ENCODE assay signal across 18 cellular contexts in genomic region chr2:44705356-44705755, GRCh38.
A peak's percentile ranks its signal among the peaks of the same experiment; 100 is the strongest.
DNase-seq lines count a peak whose midpoint lies in the region; ATAC-seq and TF ChIP-seq lines count a peak whose summit lies in the region.
"Had no signal": no experiment of that assay in that cellular context is flagged by ENCODE, and none has a peak within 500 bp of the region (broad histone marks: within the 10 kb centered on the region; RNA-seq: fewer than 3 reads in every experiment).

No MANE protein-coding gene starts in this region.

- H2AFZ ChIP-seq in neural progenitor cell (replicated peaks), result no peak overlapping the region

- H3K27ac ChIP-seq in HUES48 (ENCODE audit: low read depth, low read length) (peak overlapping the region; percentile 63), cingulate gyrus (ENCODE audit: low read depth, low read length) (peak overlapping the region; percentile 1), neural progenitor cell (peak overlapping the region; percentile 97)

- peak overlapping the region; percentile 77 for H3K4me2 ChIP-seq in neural progenitor cell

- H3K36me3 ChIP-seq in HUES48 (ENCODE audit: control insufficient read depth, insufficient read depth, low read length), result no peaks in the 10 kb centered on the region
- H3K36me3 ChIP-seq in neural progenitor cell, result no peaks in the 10 kb centered on the region

- peaks cover 7% of the 10 kb centered on the region for H3K27me3 Mint-ChIP-seq in neural progenitor cell (ENCODE audit: insufficient read depth, low read depth)
- H3K27me3 Mint-ChIP-seq: B cell; CD4-positive, alpha-beta T cell had no signal

- H3K79me2 ChIP-seq in neural progenitor cell (ENCODE audit: low read depth), result peaks cover 3% of the 10 kb centered on the region

- no peak for ATAC-seq in esophagus mucosa
- ATAC-seq in GM21360 (IDR thresholded peaks at IDR 0.05; ENCODE audit: unreplicated experiment), result no peak

- H3K27me3 ChIP-seq in HUES48 (ENCODE audit: control insufficient read depth, insufficient read depth, low read length) (no peaks in the 10 kb centered on the region), neural progenitor cell (no peaks in the 10 kb centered on the region)

- DNase-seq in NCI-H2081 (lab: John Stamatoyannopoulos, UW) (peak; percentile 24 to 82), neural progenitor cell (ENCODE audit: low spot score) (peak; percentile 88), AG20443 (ENCODE audit: low spot score) (no peak)
- DNase-seq in effector CD8-positive, alpha-beta T cell (lab: John Stamatoyannopoulos, UW), result no peak
- DNase-seq: ACHN; CD4-positive, alpha-beta T cell; DMS79; GOT3; Karpas-422; MM.1S; NCI-H345; NCI-H748 treated with DMSO at 0.1 percent for 48 hours; SHP77 had no signal

- peaks cover 52% of the 10 kb centered on the region for H3K4me1 Mint-ChIP-seq in neural progenitor cell

- no peak overlapping the region for H3K4me3 ChIP-seq in HUES48 (ENCODE audit: low read depth, low read length)
- peak overlapping the region; percentile 33 for H3K4me3 ChIP-seq in neural progenitor cell

- peaks cover 69% of the 10 kb centered on the region for H3F3A ChIP-seq in neural progenitor cell (ENCODE audit: low read depth)

- H3K4me1 ChIP-seq in HUES48 (ENCODE audit: control insufficient read depth, insufficient read depth, low read length), result peaks cover 47% of the 10 kb centered on the region
- peaks cover 68% of the 10 kb centered on the region for H3K4me1 ChIP-seq in neural progenitor cell

- no peaks in the 10 kb centered on the region for H4K20me1 ChIP-seq in neural progenitor cell (ENCODE audit: low read depth)

- H3K36me3 Mint-ChIP-seq in neural progenitor cell, result peaks cover 1% of the 10 kb centered on the region

- no peaks in the 10 kb centered on the region for H3K9me3 ChIP-seq in HUES48 (ENCODE audit: control insufficient read depth, insufficient read depth, low read length)
- no peaks in the 10 kb centered on the region for H3K9me3 ChIP-seq in neural progenitor cell (ENCODE audit: low read depth)

- H3K9ac ChIP-seq in HUES48 (ENCODE audit: low read depth, low read length) (no peak overlapping the region), neural progenitor cell (no peak overlapping the region)

- no peak for TF ChIP-seq CTCF in neural progenitor cell (IDR thresholded peaks at IDR 0.05)

- peak overlapping the region; percentile 51 for H3K4me3 Mint-ChIP-seq in neural progenitor cell
- H3K4me3 Mint-ChIP-seq: B cell; CD4-positive, alpha-beta T cell had no signal

- no peaks in the 10 kb centered on the region for H3K9me3 Mint-ChIP-seq in neural progenitor cell
- H3K9me3 Mint-ChIP-seq: CD4-positive, alpha-beta T cell had no signal

- H3K27ac Mint-ChIP-seq in neural progenitor cell, result no peak overlapping the region
- H3K27ac Mint-ChIP-seq: B cell; CD4-positive, alpha-beta T cell had no signal

Comparison
In these comparisons a context has a peak if more than half of its experiments do, and no peak if none do; other contexts are left out.
1. H3K27ac ChIP-seq: peak in every context shown above with its lines; median percentile 97 in neural progenitor cell; 63 in HUES48; 1 in cingulate gyrus.
2. DNase-seq: peak in NCI-H2081 (2 of 2) and neural progenitor cell (single experiment); none in AG20443 (single experiment) and effector CD8-positive, alpha-beta T cell (single experiment).